21 cellular contexts compared by ENCODE assay signal in genomic region chr13:36884235-36884634, GRCh38. TPM values are rescaled to one million over a fixed set of nuclear protein-coding genes. Genes with fewer than 3 reads are reported as not detected.
DNase-seq lines count a peak whose midpoint lies in the region; FAIRE-seq and TF ChIP-seq lines count a peak whose summit lies in the region.
"Had no signal": no experiment of that assay in that cellular context is flagged by ENCODE, and none has a peak within 500 bp of the region (broad histone marks: within the 10 kb centered on the region; RNA-seq: fewer than 3 reads in every experiment).

No MANE protein-coding gene starts in this region.

- H3K9me2 ChIP-seq in MM.1S (replicated peaks; ENCODE audit: insufficient read depth, low read length): no peaks in the 10 kb centered on the region

- H3F3A ChIP-seq in MM.1S (ENCODE audit: insufficient read depth, low read length): no peaks in the 10 kb centered on the region

- peaks cover 2% of the 10 kb centered on the region for H3K9me3 Mint-ChIP-seq in glutamatergic neuron (ENCODE audit: unreplicated experiment)
- H3K9me3 Mint-ChIP-seq: H9 had no signal

- H3K27ac Mint-ChIP-seq in glutamatergic neuron (ENCODE audit: unreplicated experiment): no peak overlapping the region
- H3K27ac Mint-ChIP-seq: CD4-positive, CD25-positive, alpha-beta regulatory T cell; H9 had no signal

- no peak overlapping the region for H3K27ac ChIP-seq in HEK293 (ENCODE audit: extremely low read depth, low read depth, low read length)
- H3K27ac ChIP-seq in MM.1S (ENCODE audit: low read length): no peak overlapping the region
- H3K27ac ChIP-seq: A549, HL-60 had no signal

- H3K4me3 ChIP-seq in HEK293 (ENCODE audit: low read depth, low read length) (no peak overlapping the region), MM.1S (ENCODE audit: low read length) (no peak overlapping the region)
- H3K4me3 ChIP-seq: A549 had no signal

- peak; percentile 12 for DNase-seq in astrocyte of the hippocampus (ENCODE audit: low read depth, low spot score)
- no peak for DNase-seq in glutamatergic neuron
- peak; percentile 52 for DNase-seq in smooth muscle cell of the brain vasculature (ENCODE audit: low read depth, low spot score)
- DNase-seq in Ammon's horn (ENCODE audit: low spot score): no peak
- DNase-seq in MM.1S: no peak
- DNase-seq in D721Med (ENCODE audit: insufficient read length, low spot score): no peak
- DNase-seq: CD4-positive, CD25-positive, alpha-beta regulatory T cell; DMS79; H9; KBM-7; NCI-H1092; NCI-H1436; NCI-H1930; NCI-H2227 treated with DMSO at 0.1 percent for 48 hours; NCI-H510A; NK-92 treated with Interleukin-12 subunit alpha and Interleukin-12 subunit beta, amount 100 ng/mL, for 24 hours; SIG-M5 had no signal

- peaks cover 7% of the 10 kb centered on the region; the same call in 1 of the 2 replicates for H3K4me1 ChIP-seq in HEK293 (ENCODE audit: control insufficient read depth, insufficient read depth, low read length)
- H3K4me1 ChIP-seq in MM.1S (ENCODE audit: low read length): no peaks in the 10 kb centered on the region
- H3K4me1 ChIP-seq: A549 had no signal

- H3K4me1 Mint-ChIP-seq in glutamatergic neuron (ENCODE audit: low read depth, unreplicated experiment): peaks cover 34% of the 10 kb centered on the region

- no peak for FAIRE-seq in D721Med (lab: Jason Lieb, UNC)
- FAIRE-seq: A549 had no signal

- H3K9me3 ChIP-seq in HEK293 (ENCODE audit: control insufficient read depth, insufficient read depth, low read depth, low read length) (no peaks in the 10 kb centered on the region), MM.1S (replicated peaks; ENCODE audit: insufficient read depth, low read length) (no peaks in the 10 kb centered on the region)
- H3K9me3 ChIP-seq: A549 had no signal

- no peak overlapping the region for H2AFZ ChIP-seq in MM.1S (ENCODE audit: low read length)

- H3K27me3 Mint-ChIP-seq in glutamatergic neuron (ENCODE audit: unreplicated experiment): no peaks in the 10 kb centered on the region

- POLR2A ChIA-PET in HEK293 (lab: Yijun Ruan, JAX): no interaction called here

- CTCF ChIA-PET in HEK293 (lab: Yijun Ruan, JAX): no interaction called here

- no peaks in the 10 kb centered on the region for H4K20me1 ChIP-seq in MM.1S (ENCODE audit: insufficient read depth, low read length)

- H3K27me3 ChIP-seq in MM.1S (replicated peaks; ENCODE audit: insufficient read depth, low read length): no peaks in the 10 kb centered on the region

- H3K9ac ChIP-seq in MM.1S (ENCODE audit: low read length): no peak overlapping the region

- H3K36me3 Mint-ChIP-seq in glutamatergic neuron (ENCODE audit: unreplicated experiment): peaks cover 11% of the 10 kb centered on the region
- H3K36me3 Mint-ChIP-seq: CD4-positive, CD25-positive, alpha-beta regulatory T cell had no signal

- TF ChIP-seq CTCF in HEK293 (tag by site-specific recombination; IDR thresholded peaks at IDR 0.05) (no peak), glutamatergic neuron (IDR thresholded peaks at IDR 0.05; ENCODE audit: partially characterized antibody, unreplicated experiment) (no peak), MM.1S (IDR thresholded peaks at IDR 0.05; ENCODE audit: low read length) (no peak), D721Med (IDR thresholded peaks at IDR 0.05; ENCODE audit: insufficient read depth, missing control alignments) (no peak)

- no peaks in the 10 kb centered on the region for H3K79me2 ChIP-seq in MM.1S (ENCODE audit: low read length)

- no peak overlapping the region for H3K4me2 ChIP-seq in MM.1S (ENCODE audit: low read depth, low read length)
- H3K4me2 ChIP-seq: A549 had no signal

- H3K36me3 ChIP-seq in HEK293 (ENCODE audit: control insufficient read depth in 2 of 2, insufficient read depth in 1 of 2, low read length in 2 of 2) (peaks cover 0 to 6% of the 10 kb centered on the region in 2 experiments; a peak in 1 of 3 replicates), MM.1S (replicated peaks; ENCODE audit: insufficient read depth, low read length) (no peaks in the 10 kb centered on the region)

- H3K4me3 Mint-ChIP-seq in glutamatergic neuron (ENCODE audit: unreplicated experiment): peak overlapping the region; percentile 41
- H3K4me3 Mint-ChIP-seq: CD4-positive, CD25-positive, alpha-beta regulatory T cell; H9 had no signal

TF ChIP-seq in HEK293, 187 proteins besides CTCF, POLR2A, EP300 and RAD21:
- peak; percentile 25; the same call in 1 of the 2 replicates for TF ChIP-seq FEZF1 (tag by site-specific recombination; IDR thresholded peaks at IDR 0.05)
- 0 out of 2 replicates have a peak, but pooled peaks have one; percentile 10 for TF ChIP-seq ZIC2 (tag by site-specific recombination; IDR thresholded peaks at IDR 0.05)
- no peak for TF ChIP-seq ZNF747 (tag by site-specific recombination; IDR thresholded peaks at IDR 0.05)
- TF ChIP-seq PRDM6 (tag by site-specific recombination; IDR thresholded peaks at IDR 0.05): peak; percentile 42; the same call in 1 of the 2 replicates

RNA-seq across cellular contexts. Expression of gene SMAD9, which starts 35.8 kb away (rescaled TPM):
- total RNA-seq in glutamatergic neuron (ENCODE audit: unreplicated experiment): 43.6 TPM
- total RNA-seq: HT-29 had no signal

Comparison
In these comparisons a context has a peak if more than half of its experiments do, and no peak if none do; other contexts are left out.
1. DNase-seq: peak in astrocyte of the hippocampus (single experiment) and smooth muscle cell of the brain vasculature (single experiment); none in glutamatergic neuron (single experiment), Ammon's horn (single experiment), MM.1S (single experiment) and D721Med (single experiment).